In the genomic region with DNA sequence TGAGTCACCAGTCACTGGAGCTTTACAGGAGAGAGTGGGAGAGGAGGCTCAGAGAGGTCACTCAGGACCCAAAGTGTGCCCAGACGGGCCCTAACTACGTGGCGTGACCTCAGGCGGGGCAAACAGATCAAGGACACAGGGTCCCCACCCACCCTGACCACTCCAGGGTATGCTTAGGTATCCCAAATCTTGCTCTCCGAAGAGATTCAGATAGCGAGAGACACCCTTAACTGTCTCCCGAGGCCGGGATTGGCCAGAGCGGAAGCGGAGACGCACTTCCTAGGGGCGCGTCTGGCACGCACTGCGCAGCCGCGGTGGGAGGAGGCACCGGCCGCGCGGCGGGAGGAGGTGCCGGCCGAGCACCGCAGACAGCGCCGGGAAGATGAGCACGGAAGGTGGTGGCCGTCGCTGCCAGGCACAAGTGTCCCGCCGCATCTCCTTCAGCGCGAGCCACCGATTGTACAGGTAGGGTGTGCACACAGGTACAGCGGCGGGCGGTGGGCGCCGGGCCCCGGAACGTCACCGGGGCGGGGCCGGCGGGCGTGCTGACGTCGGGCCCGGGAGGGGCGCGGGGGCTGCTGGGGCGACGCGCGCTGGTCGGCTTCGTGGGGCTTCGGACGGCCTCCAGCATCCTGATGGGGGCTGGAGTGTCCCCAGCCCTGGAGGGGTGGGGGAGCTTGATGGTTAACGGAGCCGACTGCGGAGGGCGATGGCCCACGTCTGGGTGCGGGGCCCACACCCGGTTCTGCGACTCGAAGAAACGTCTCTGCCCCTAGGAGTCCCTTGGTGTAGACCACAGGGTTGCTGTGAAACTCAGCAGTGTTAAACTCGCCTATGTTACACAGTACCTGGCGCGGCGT, we compare ENCODE assay signal across 8 cellular contexts. TPM values are rescaled to one million over a fixed set of nuclear protein-coding genes. Genes with fewer than 3 reads are reported as not detected.
DNase-seq lines count a peak whose midpoint lies in the region; ATAC-seq, FAIRE-seq and TF ChIP-seq lines count a peak whose summit lies in the region.

PTS (plus strand) TSS at position 367 of the 860 bp plus-strand sequence; CDS start at position 383, 16 bp downstream.

- no peaks in the 10 kb centered on the region for H3K9me3 Mint-ChIP-seq in T-cell
- H3K9me3 Mint-ChIP-seq in type B pancreatic cell, result no peaks in the 10 kb centered on the region

- intact Hi-C loops in cardiac septum (cut with DNase I), result no loop called here
- intact Hi-C loops in posterior cingulate gyrus (cut with DNase I), result loop anchor here (2.0 kb wide), 1 partner anchor 55 kb away; no protein-coding TSS in a partner anchor

- POLR2A ChIA-PET in T-cell (lab: Charles Lee), result interaction anchor here (0.5 to 0.7 kb wide), 5 partner anchors 47 to 1165 kb away, joined by 3 to 13 read pairs (median 4); no protein-coding TSS in a partner anchor

- peak within 1 kb of the TSS; percentile 96 to 97 for H3K27ac Mint-ChIP-seq in T-cell
- H3K27ac Mint-ChIP-seq in type B pancreatic cell, result peak within 1 kb of the TSS; percentile 96

- H3K4me3 Mint-ChIP-seq in T-cell (peak within 1 kb of the TSS; percentile 87 to 89 (median 89)), type B pancreatic cell (peak within 1 kb of the TSS; percentile 88)

- 0 to 1% (median 0%) methylated on average over 66 to 74 of the region's 74 CpGs for WGBS in adipose tissue, 3 donors

- peak within 1 kb of the TSS; percentile 84 for H3K27ac ChIP-seq in adipose tissue (ENCODE audit: low read depth, low read length)

- TF ChIP-seq POLR2A in GM12892 (IDR thresholded peaks at IDR 0.05; ENCODE audit: low read depth, low read length), result peak; percentile 92

- CTCF ChIA-PET in T-cell (lab: Charles Lee), result interaction anchor here in 1 of 2 donors (0.6 to 2.0 kb wide), 6 partner anchors 53 to 685 kb away, joined by 3 to 12 read pairs (median 6); no protein-coding TSS in a partner anchor

- H3K36me3 Mint-ChIP-seq in T-cell (peaks cover 26% of the 10 kb centered on the region), type B pancreatic cell (peaks cover 10% of the 10 kb centered on the region)

- H3K4me1 Mint-ChIP-seq in T-cell (peaks cover 16 to 33% (median 30%) of the 10 kb centered on the region in 3 donors), type B pancreatic cell (ENCODE audit: unreplicated experiment) (peaks cover 9% of the 10 kb centered on the region)

- DNase-seq in GM12892 (ENCODE audit: insufficient read length) (peak; percentile 90), NCI-H1417 (lab: John Stamatoyannopoulos, UW) (peak; percentile 87 to 95 (median 93)), T-cell (peak; percentile 68 to 87 (median 77)), cardiac septum (ENCODE audit: low spot score) (peak; percentile 95), posterior cingulate gyrus (peak; percentile 77 to 98 (median 85)), type B pancreatic cell (ENCODE audit: extremely low spot score, unreplicated experiment) (peak; percentile 84)

- ATAC-seq in HG02763 (IDR thresholded peaks at IDR 0.05; ENCODE audit: unreplicated experiment), result peak; percentile 97
- ATAC-seq in T-cell (replicated peaks in 1 of 4), result peak; percentile 90 to 95 (median 94)

- peak; percentile 98 for FAIRE-seq in GM12892 (lab: Jason Lieb, UNC)

- H3K27me3 Mint-ChIP-seq in T-cell, result no peaks in the 10 kb centered on the region
- no peaks in the 10 kb centered on the region for H3K27me3 Mint-ChIP-seq in type B pancreatic cell

- TF ChIP-seq CTCF in type B pancreatic cell (conservative IDR thresholded peaks at IDR 0.05), result no peak

RNA-seq across cellular contexts. Expression of gene PTS, which starts in this region (rescaled TPM):
- polyA plus RNA-seq in GM12892 (2012; ENCODE audit: missing spikeins), result 14.1 TPM
- total RNA-seq in T-cell (10 to 100 TPM; 15.1 to 65.8 (median 21.0) TPM), cardiac septum (33.0 TPM), type B pancreatic cell (ENCODE audit: low replicate concordance) (27.3 and 35.1 TPM in 2 replicates)
- 10 to 100 TPM; 10.4 to 36.1 (median 25.6) TPM for polyA plus RNA-seq in adipose tissue

Comparison
In these comparisons a context has a peak if more than half of its experiments do, and no peak if none do; other contexts are left out.
1. Peak in every context shown above with its lines: DNase-seq, ATAC-seq and H3K27ac ChIP-seq.